In the genomic region with DNA sequence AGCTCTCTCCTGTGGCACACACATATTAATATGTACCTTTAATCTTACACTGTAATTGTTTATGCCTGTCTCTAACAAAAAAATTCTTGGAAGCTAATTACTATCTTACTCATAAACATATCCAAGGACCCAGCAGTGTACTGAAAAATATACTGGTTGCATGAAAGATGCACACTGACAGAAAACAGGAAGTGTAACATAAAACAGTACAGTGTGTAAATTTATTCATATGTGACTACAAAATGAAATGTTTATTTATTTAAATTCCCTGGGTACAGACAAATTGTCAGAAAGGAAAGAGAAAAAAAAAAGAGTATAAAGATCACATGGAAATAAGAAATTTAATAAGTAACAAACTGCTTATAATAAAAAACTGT, we compare ENCODE assay signal across 1 cellular context.
A peak's percentile ranks its signal among the peaks of the same experiment; 100 is the strongest.
TF ChIP-seq lines count a peak whose summit lies in the region.

No MANE protein-coding gene starts in this region.

TF ChIP-seq in K562, 482 proteins besides CTCF, POLR2A, EP300 and RAD21:
- peak; percentile 67; the same call in 1 of the 2 replicates for TF ChIP-seq SPI1 (IDR thresholded peaks at IDR 0.05; ENCODE audit: borderline replicate concordance, low read depth, low read length)
- no peak for TF ChIP-seq ZNF785 (CRISPR knock-in tag; IDR thresholded peaks at IDR 0.05)
